Comparison of ENCODE assay signal across 25 cellular contexts in the genomic region with DNA sequence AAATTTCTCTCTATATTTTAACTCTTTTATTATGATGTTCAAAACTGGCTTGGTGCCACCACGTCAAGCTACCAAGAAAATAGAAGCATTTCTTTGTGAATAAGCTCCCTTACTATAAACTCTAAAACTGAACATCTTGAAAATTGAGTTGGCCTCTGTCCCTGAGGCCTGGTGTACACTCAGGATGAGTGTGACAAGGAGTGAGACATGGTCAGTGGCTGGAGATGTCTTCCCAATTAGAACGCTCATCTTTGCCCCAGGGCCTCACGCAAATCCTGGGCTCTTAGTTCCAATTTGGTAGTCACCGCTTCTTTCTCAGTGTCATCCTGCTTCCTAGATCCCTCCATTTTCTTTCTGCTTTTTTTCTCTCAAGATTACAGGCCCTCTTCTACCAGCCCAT. TPM values are rescaled to one million over a fixed set of nuclear protein-coding genes. Genes with fewer than 3 reads are reported as not detected.
DNase-seq lines count a peak whose midpoint lies in the region; ATAC-seq, FAIRE-seq and TF ChIP-seq lines count a peak whose summit lies in the region.
"Had no signal": no experiment of that assay in that cellular context is flagged by ENCODE, and none has a peak within 500 bp of the region (broad histone marks: within the 10 kb centered on the region; RNA-seq: fewer than 3 reads in every experiment).

No MANE protein-coding gene starts in this region.

- H2BK5ac ChIP-seq in mesenchymal stem cell (ENCODE audit: low read depth, low read length, poor library complexity, severe bottlenecking): peak overlapping the region; percentile 74

- 60% methylated on average over 3 of the region's 4 CpGs for WGBS in mesenchymal stem cell

- FAIRE-seq in endothelial cell of umbilical vein (lab: Jason Lieb, UNC): no peak

- H3K4ac ChIP-seq in mesenchymal stem cell (ENCODE audit: low read depth in 1 of 2, low read length in 2 of 2): peak overlapping the region in 1 of 2 experiments; percentile 35

- POLR2A ChIA-PET in endothelial cell of umbilical vein (lab: Charles Lee): no interaction called here

- no peaks in the 10 kb centered on the region for H3K9me3 ChIP-seq in Peyer's patch
- H3K9me3 ChIP-seq in endothelial cell of umbilical vein (replicated peaks; ENCODE audit: control insufficient read depth, insufficient read depth, low read length): no peaks in the 10 kb centered on the region
- no peaks in the 10 kb centered on the region for H3K9me3 ChIP-seq in mesenchymal stem cell (ENCODE audit: control insufficient read depth, low read length)
- H3K9me3 ChIP-seq: esophagus squamous epithelium, heart left ventricle, ovary had no signal

- peak overlapping the region in 1 of 2 experiments; percentile 7 for H2BK12ac ChIP-seq in mesenchymal stem cell (ENCODE audit: low read length in 2 of 2)

- no peaks in the 10 kb centered on the region for H4K20me1 ChIP-seq in endothelial cell of umbilical vein (replicated peaks; ENCODE audit: control insufficient read depth, extremely low read depth, insufficient read depth, low read length)

- H2AFZ ChIP-seq in endothelial cell of umbilical vein (ENCODE audit: low read depth, low read length) (no peak overlapping the region), mesenchymal stem cell (ENCODE audit: low read depth, low read length) (no peak overlapping the region)

- no peak for ATAC-seq in HG02642 (IDR thresholded peaks at IDR 0.05; ENCODE audit: poor library complexity, unreplicated experiment)
- ATAC-seq: heart left ventricle; naive thymus-derived CD4-positive, alpha-beta T cell; stimulated activated naive B cell treated with anti-CD40 and anti-IgM and Interleukin-4, amounts not matched to agents 10 μg/mL and 1 μg/mL and 100 μg/mL, for 72 hours had no signal

- H3K4me2 ChIP-seq in endothelial cell of umbilical vein (ENCODE audit: insufficient read depth, low read length) (peak overlapping the region; percentile 43), mesenchymal stem cell (ENCODE audit: low read length, poor library complexity, severe bottlenecking) (no peak overlapping the region)
- H3K4me2 ChIP-seq: KMS-11 had no signal

- TF ChIP-seq CTCF in Peyer's patch (IDR thresholded peaks at IDR 0.05): no peak
- no peak for TF ChIP-seq CTCF in endothelial cell of umbilical vein (IDR thresholded peaks at IDR 0.05; ENCODE audit: extremely low read depth in 1 of 2, insufficient read depth in 1 of 2, low read depth in 1 of 2, low read length in 2 of 2)

- DNase-seq in EH (ENCODE audit: low read depth) (peak; percentile 62), Peyer's patch (no peak), endothelial cell of umbilical vein (ENCODE audit: low read depth, low spot score) (no peak), mesenchymal stem cell (no peak), NCI-H187 treated with DMSO at 0.1 percent for 48 hours (lab: John Stamatoyannopoulos, UW) (no peak), SIG-M5 (lab: John Stamatoyannopoulos, UW) (no peak)
- DNase-seq in effector CD4-positive, alpha-beta T cell: no peak
- DNase-seq: activated CD4-positive, alpha-beta T cell treated with anti-CD3 and anti-CD28 coated beads, Interleukin-2, amount 50 U/mL, for 48 hours; activated naive CD4-positive, alpha-beta T cell treated with Interleukin-2 at 50 U/mL for 16 hours; central memory CD4-positive, alpha-beta T cell; esophagus squamous epithelium; heart left ventricle; immature natural killer cell; naive thymus-derived CD4-positive, alpha-beta T cell; NCI-H1092 treated with DMSO at 0.1 percent for 48 hours; NCI-H2081; NCI-H510A treated with DMSO at 0.1 percent for 48 hours; ovary; SHP77 treated with DMSO at 0.1 percent for 48 hours; stimulated activated naive B cell treated with anti-CD40 and anti-IgM and Interleukin-4, amounts not matched to agents 10 μg/mL and 1 μg/mL and 100 μg/mL, for 72 hours; WERI-Rb-1 had no signal

- no TSS peak for BruUV-seq in endothelial cell of umbilical vein (replicated peaks; lab: Mats Ljungman, UMichigan)

- H4K91ac ChIP-seq in mesenchymal stem cell (ENCODE audit: low read length): peak overlapping the region; percentile 70

- H3K4me3 ChIP-seq in Peyer's patch (no peak overlapping the region), endothelial cell of umbilical vein (replicated peaks in 1 of 3; ENCODE audit: insufficient read depth in 1 of 3, low read depth in 1 of 3, low read length in 3 of 3) (no peak overlapping the region), mesenchymal stem cell (ENCODE audit: insufficient read depth in 1 of 2, low read depth in 1 of 2, low read length in 2 of 2) (no peak overlapping the region)
- H3K4me3 ChIP-seq: esophagus squamous epithelium, heart left ventricle, ovary had no signal

- H3K4me1 ChIP-seq in Peyer's patch: peaks cover 0 to 41% (median 3%) of the 10 kb centered on the region in 4 donors
- H3K4me1 ChIP-seq in endothelial cell of umbilical vein (ENCODE audit: control insufficient read depth, extremely low read depth, insufficient read depth, low read length): peaks cover 37% of the 10 kb centered on the region
- peaks cover 6% of the 10 kb centered on the region for H3K4me1 ChIP-seq in mesenchymal stem cell (ENCODE audit: control insufficient read depth, insufficient read depth, low read depth, low read length)

- no peak overlapping the region for H3K18ac ChIP-seq in mesenchymal stem cell (ENCODE audit: low read depth in 1 of 2, low read length in 2 of 2)

- H3K27ac ChIP-seq in Peyer's patch (peak overlapping the region in 3 of 4 donors; percentile 8 to 80 (median 58)), endothelial cell of umbilical vein (ENCODE audit: insufficient read depth, low read depth, low read length) (peak overlapping the region; percentile 1), mesenchymal stem cell (ENCODE audit: low read length, poor library complexity, severe bottlenecking) (peak overlapping the region; percentile 74)
- H3K27ac ChIP-seq: esophagus squamous epithelium, heart left ventricle, KMS-11, ovary, WERI-Rb-1 had no signal

- no peak for TF ChIP-seq POLR2A in Peyer's patch (IDR thresholded peaks at IDR 0.05)
- TF ChIP-seq POLR2A in endothelial cell of umbilical vein (IDR thresholded peaks at IDR 0.05; ENCODE audit: low read depth, low read length): no peak

- no peak overlapping the region for H3K14ac ChIP-seq in mesenchymal stem cell (ENCODE audit: low read length in 2 of 2)

- H2BK15ac ChIP-seq in mesenchymal stem cell (ENCODE audit: low read depth, poor library complexity, severe bottlenecking): no peak overlapping the region

- H3K9me1 ChIP-seq in endothelial cell of umbilical vein (replicated peaks; ENCODE audit: control insufficient read depth, extremely low read depth, insufficient read depth, low read length): no peaks in the 10 kb centered on the region

- H2AK5ac ChIP-seq in mesenchymal stem cell (ENCODE audit: low read length, severe bottlenecking): peak overlapping the region; percentile 24

- intact Hi-C loops in endothelial cell of umbilical vein (cut with micrococcal nuclease): no loop called here

- peak overlapping the region; percentile 77 for H2BK120ac ChIP-seq in mesenchymal stem cell (ENCODE audit: low read depth, low read length)

- dilution Hi-C loops in endothelial cell of umbilical vein (cut with MboI; ENCODE audit: extremely low pct_ligation_motif_present, low sequenced_read_pairs): no loop called here

- H3K36me3 ChIP-seq in Peyer's patch: no peaks in the 10 kb centered on the region
- no peaks in the 10 kb centered on the region for H3K36me3 ChIP-seq in endothelial cell of umbilical vein (ENCODE audit: control insufficient read depth in 2 of 2, extremely low read depth in 1 of 2, insufficient read depth in 2 of 2, low read length in 2 of 2)
- H3K36me3 ChIP-seq in mesenchymal stem cell (ENCODE audit: control insufficient read depth in 1 of 2, insufficient read depth in 2 of 2, low read depth in 1 of 2, low read length in 2 of 2): no peaks in the 10 kb centered on the region
- H3K36me3 ChIP-seq: esophagus squamous epithelium, heart left ventricle, ovary, WERI-Rb-1 had no signal

- H3K79me1 ChIP-seq in mesenchymal stem cell (replicated peaks; ENCODE audit: low read length, poor library complexity, severe bottlenecking): no peaks in the 10 kb centered on the region

- H3K9ac ChIP-seq in endothelial cell of umbilical vein (replicated peaks; ENCODE audit: extremely low read depth, insufficient read depth, low read length) (no peak overlapping the region), mesenchymal stem cell (ENCODE audit: low read length) (no peak overlapping the region)
- H3K9ac ChIP-seq: KMS-11 had no signal

- H3K23ac ChIP-seq in mesenchymal stem cell (ENCODE audit: low read length in 2 of 2): no peak overlapping the region

- no peaks in the 10 kb centered on the region for H3K27me3 ChIP-seq in Peyer's patch
- H3K27me3 ChIP-seq in endothelial cell of umbilical vein (ENCODE audit: control insufficient read depth in 2 of 2, insufficient read depth in 2 of 2, low read length in 2 of 2): no peaks in the 10 kb centered on the region
- no peaks in the 10 kb centered on the region for H3K27me3 ChIP-seq in mesenchymal stem cell (ENCODE audit: control insufficient read depth in 1 of 2, insufficient read depth in 1 of 2, low read length in 2 of 2)
- H3K27me3 ChIP-seq: esophagus squamous epithelium, heart left ventricle, ovary had no signal

- H4K8ac ChIP-seq in mesenchymal stem cell (ENCODE audit: low read length): peak overlapping the region; percentile 66

- CTCF ChIA-PET in endothelial cell of umbilical vein (lab: Charles Lee): no interaction called here

- H3K79me2 ChIP-seq in endothelial cell of umbilical vein (ENCODE audit: control insufficient read depth, insufficient read depth, low read length): no peaks in the 10 kb centered on the region

TF ChIP-seq in endothelial cell of umbilical vein, 7 proteins besides CTCF, POLR2A, EP300 and RAD21 (continues in another document):
- TF ChIP-seq, protein P1, sequence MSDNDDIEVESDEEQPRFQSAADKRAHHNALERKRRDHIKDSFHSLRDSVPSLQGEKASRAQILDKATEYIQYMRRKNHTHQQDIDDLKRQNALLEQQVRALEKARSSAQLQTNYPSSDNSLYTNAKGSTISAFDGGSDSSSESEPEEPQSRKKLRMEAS (IDR thresholded peaks at IDR 0.05; ENCODE audit: insufficient read depth, insufficient read length): no peak
- TF ChIP-seq JUN (IDR thresholded peaks at IDR 0.05; ENCODE audit: borderline replicate concordance, insufficient read depth, insufficient read length, low read depth) (no peak), POLR2AphosphoS5 (IDR thresholded peaks at IDR 0.05; ENCODE audit: insufficient read depth, low read depth, low read length) (no peak)

RNA-seq across cellular contexts. Expression of a gene that starts 26.2 kb away (rescaled TPM):
- total RNA-seq in Peyer's patch: 100 to 1,000 TPM in 2 of 4 donors, 10 to 100 TPM in 1, 1 to 10 TPM in 1; 2.5 to 115 (median 92.7) TPM
- total RNA-seq in endothelial cell of umbilical vein: not detected in 2 replicates
- polyA plus RNA-seq in endothelial cell of umbilical vein: not detected in 2 replicates
- polyA plus RNA-seq in endothelial cell of umbilical vein (2011; cell fraction: cytosol; rRNA removed): not detected in 2 replicates
- polyA plus RNA-seq in endothelial cell of umbilical vein (2011; cell fraction: nucleus; rRNA removed): not detected in 2 replicates
- polyA plus RNA-seq in endothelial cell of umbilical vein (2012): not detected in 2 replicates
- polyA minus RNA-seq in endothelial cell of umbilical vein: not detected in 2 replicates
- not detected for polyA minus RNA-seq in endothelial cell of umbilical vein (2011; cell fraction: cytosol; rRNA and poly(A)+ RNA removed)
- polyA minus RNA-seq in endothelial cell of umbilical vein (2011; cell fraction: nucleus; rRNA and poly(A)+ RNA removed): not detected in 2 replicates
- polyA plus RNA-seq in mesenchymal stem cell (2013, experiment 1 of 2): not detected
- not detected for polyA plus RNA-seq in mesenchymal stem cell (2013, experiment 2 of 2)
- total RNA-seq: esophagus squamous epithelium; heart left ventricle; lung microvascular endothelial cell; naive thymus-derived CD4-positive, alpha-beta T cell; T-helper 1 cell treated with Interleukin-12 subunit alpha and Interleukin-12 subunit beta and Interleukin-4 antibody, amounts not matched to agents 30 ng/mL and 1 ng/mL, for 36 hours had no signal
- polyA plus RNA-seq: immature natural killer cell; naive thymus-derived CD4-positive, alpha-beta T cell; ovary had no signal

Comparison
In these comparisons a context has a peak if more than half of its experiments do, and no peak if none do; other contexts are left out.
1. H3K27ac ChIP-seq: peak in every context shown above with its lines; median percentile 74 in mesenchymal stem cell; 58 in Peyer's patch; 1 in endothelial cell of umbilical vein.